8 cellular contexts compared by ENCODE assay signal in the genomic region with DNA sequence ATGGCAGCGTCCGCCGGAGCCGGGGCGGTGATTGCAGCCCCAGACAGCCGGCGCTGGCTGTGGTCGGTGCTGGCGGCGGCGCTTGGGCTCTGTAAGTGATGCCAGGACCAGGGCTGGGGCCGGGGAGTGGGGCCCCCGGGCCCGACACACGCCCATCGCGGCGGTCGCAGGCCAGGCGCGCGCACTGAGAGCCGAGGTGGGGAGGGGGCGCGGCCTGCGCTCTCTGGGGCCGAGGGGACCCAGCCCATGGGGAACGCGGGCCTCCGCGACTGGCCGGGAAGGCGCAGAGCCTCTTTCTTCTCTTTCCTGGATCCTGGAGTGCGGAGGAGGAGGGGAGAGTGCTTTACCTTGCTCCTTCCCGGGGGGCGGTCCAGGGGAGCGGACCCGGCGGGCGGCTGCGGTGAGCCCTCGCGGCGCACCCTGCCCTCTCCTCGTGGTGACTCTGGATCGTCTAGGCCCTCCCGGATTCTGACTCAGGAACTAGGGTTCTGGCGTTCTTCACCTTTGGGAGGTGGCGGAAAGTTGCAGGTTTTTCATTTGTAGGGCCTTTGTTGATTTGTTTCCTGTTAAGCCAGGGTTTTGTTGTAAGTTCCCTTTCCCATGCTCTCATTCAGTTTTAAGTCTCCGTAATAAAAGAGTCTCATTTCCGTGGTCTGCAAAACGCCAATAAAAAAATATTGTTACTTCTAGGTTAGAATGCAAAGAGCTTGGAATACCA. TPM values are rescaled to one million over a fixed set of nuclear protein-coding genes. Genes with fewer than 3 reads are reported as not detected.
DNase-seq lines count a peak whose midpoint lies in the region; ATAC-seq and TF ChIP-seq lines count a peak whose summit lies in the region.

No MANE protein-coding gene starts in this region.

- WGBS in right lobe of liver (ENCODE audit: insufficient coverage, low coverage, low lambda C conversion rate, missing lambda C conversion rate): 0% methylated on average over 15 of the region's 52 CpGs

- ATAC-seq in GM21515 (IDR thresholded peaks at IDR 0.05; ENCODE audit: unreplicated experiment) (peak; percentile 24), T-cell (replicated peaks in 1 of 4) (peak; percentile 28 to 49 (median 38)), right lobe of liver (peak; percentile 50 to 64 (median 56)), GM18861 (IDR thresholded peaks at IDR 0.05; ENCODE audit: unreplicated experiment) (no peak)
- peak; percentile 67 for ATAC-seq in stimulated activated naive CD8-positive, alpha-beta T cell treated with anti-CD3 and anti-CD28 coated beads, Interleukin-15, Interleukin-2, amounts not matched to agents 100 U/mL and 50 U/mL, for 24 hours

- H3K4me2 ChIP-seq in DOHH2 (ENCODE audit: low read length): peak overlapping the region; percentile 92

- CTCF ChIA-PET in T-cell (lab: Charles Lee): no interaction called here

- intact Hi-C loops in right lobe of liver (cut with DNase I): loop anchor here in 1 of 2 donors (10.0 kb wide), 1 partner anchor 82 kb away; no protein-coding TSS in a partner anchor

- H3K4me3 ChIP-seq in DOHH2 (ENCODE audit: low read length) (peak overlapping the region; percentile 82), choroid plexus epithelial cell (ENCODE audit: low read depth, low read length) (peak overlapping the region; percentile 81), right lobe of liver (peak overlapping the region; percentile 86 to 95 (median 94))

- no peak for TF ChIP-seq POLR2A in right lobe of liver (IDR thresholded peaks at IDR 0.05)

- H3K27me3 Mint-ChIP-seq in T-cell: no peaks in the 10 kb centered on the region

- no peak for TF ChIP-seq CTCF in DOHH2 (IDR thresholded peaks at IDR 0.05; ENCODE audit: low read depth, low read length, poor library complexity, severe bottlenecking)
- no peak for TF ChIP-seq CTCF in choroid plexus epithelial cell (conservative IDR thresholded peaks at IDR 0.05; ENCODE audit: low read depth, low read length)
- no peak for TF ChIP-seq CTCF in right lobe of liver (IDR thresholded peaks at IDR 0.05)

- H3K4me3 Mint-ChIP-seq in T-cell: peak overlapping the region; percentile 86 to 96 (median 92)

- no peaks in the 10 kb centered on the region for H3K36me3 Mint-ChIP-seq in T-cell

- H3K4me1 ChIP-seq in DOHH2 (ENCODE audit: control insufficient read depth, low read length): peaks cover 76% of the 10 kb centered on the region
- H3K4me1 ChIP-seq in right lobe of liver: peaks cover 0 to 21% (median 3%) of the 10 kb centered on the region in 4 donors

- H3K79me2 ChIP-seq in DOHH2 (ENCODE audit: control insufficient read depth, low read length): peaks cover 50% of the 10 kb centered on the region

- H3K9me3 ChIP-seq in DOHH2 (ENCODE audit: control insufficient read depth, insufficient read depth, low read length): no peaks in the 10 kb centered on the region
- no peaks in the 10 kb centered on the region for H3K9me3 ChIP-seq in right lobe of liver

- H3K9me3 Mint-ChIP-seq in T-cell: no peaks in the 10 kb centered on the region

- POLR2A ChIA-PET in T-cell (lab: Charles Lee): interaction anchor here (0.6 to 0.8 kb wide), 2 partner anchors 57 to 304 kb away, joined by 3 to 4 read pairs; no protein-coding TSS in a partner anchor

- no peak overlapping the region for H3K27ac Mint-ChIP-seq in T-cell

- peaks cover 28% of the 10 kb centered on the region for H3F3A ChIP-seq in DOHH2 (ENCODE audit: control insufficient read depth, insufficient read depth)

- peak overlapping the region; percentile 86 for H3K27ac ChIP-seq in DOHH2 (ENCODE audit: low read depth, low read length)
- peak overlapping the region; percentile 66 to 86 (median 69) for H3K27ac ChIP-seq in right lobe of liver

- H4K20me1 ChIP-seq in DOHH2 (ENCODE audit: control insufficient read depth, insufficient read depth, low read depth, low read length): peaks cover 6% of the 10 kb centered on the region; the same call in 1 of the 2 replicates

- peak; percentile 54 for DNase-seq in HT-29 (ENCODE audit: low spot score)
- DNase-seq in T-cell: peak in 4 of 34 experiments; percentile 5 to 22 (median 12)
- DNase-seq in choroid plexus epithelial cell (ENCODE audit: low read depth): peak; percentile 33
- peak; percentile 52 to 63 (median 55) for DNase-seq in right lobe of liver
- peak; percentile 54 for DNase-seq in stimulated activated naive CD8-positive, alpha-beta T cell treated with anti-CD3 and anti-CD28 coated beads, Interleukin-15, Interleukin-2, amounts not matched to agents 100 U/mL and 50 U/mL, for 24 hours

- H3K4me1 Mint-ChIP-seq in T-cell: peaks cover 48 to 55% (median 49%) of the 10 kb centered on the region in 3 donors

- H3K9me2 ChIP-seq in DOHH2 (replicated peaks; ENCODE audit: control insufficient read depth, low read length): no peaks in the 10 kb centered on the region

- H3K36me3 ChIP-seq in DOHH2 (ENCODE audit: control insufficient read depth, low read length): peaks cover 14% of the 10 kb centered on the region
- no peaks in the 10 kb centered on the region for H3K36me3 ChIP-seq in right lobe of liver

- H3K27me3 ChIP-seq in DOHH2 (ENCODE audit: control insufficient read depth, low read length) (no peaks in the 10 kb centered on the region), right lobe of liver (no peaks in the 10 kb centered on the region)

RNA-seq across cellular contexts. Expression of a gene that starts 0.5 kb away (rescaled TPM):
- 42.3 and 55.1 TPM in 2 replicates for total RNA-seq in HT-29 (2014; rRNA removed; shearing (Covaris generic))
- total RNA-seq in T-cell (1 to 10 TPM; 5.1 to 9.9 (median 8.5) TPM), right lobe of liver (10 to 100 TPM; 15.7 to 43.3 (median 18.9) TPM)
